ENCODE assay signal across 27 cellular contexts in the genomic region with DNA sequence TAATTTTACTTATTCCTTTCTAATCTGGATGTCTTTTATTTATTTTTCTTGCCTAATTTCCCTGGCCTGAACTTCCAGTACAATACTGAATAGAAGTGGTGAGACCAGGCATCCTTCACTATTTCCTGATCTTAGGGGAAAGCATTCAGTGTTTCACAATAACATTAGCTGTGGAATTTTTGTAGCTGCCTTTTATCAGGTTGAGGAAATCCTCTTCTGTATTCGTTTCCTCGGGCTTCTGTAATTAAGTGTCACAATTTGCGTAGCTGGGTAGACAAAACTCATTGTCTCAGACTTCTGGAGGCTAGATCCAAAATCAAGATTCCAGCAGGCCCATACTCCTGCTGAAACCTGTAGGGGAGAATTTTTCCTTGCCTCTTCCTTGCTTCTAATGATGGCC.
"Had no signal": no experiment of that assay in that cellular context is flagged by ENCODE, and none has a peak within 500 bp of the region (broad histone marks: within the 10 kb centered on the region; RNA-seq: fewer than 3 reads in every experiment).

No MANE protein-coding gene starts in this region.

- DNase-seq: activated B cell treated with CpG ODN at 0.5 μM for 24 hours; activated CD4-positive, alpha-beta T cell treated with anti-CD3 and anti-CD28 coated beads for 1 hour; activated CD4-positive, alpha-beta T cell treated with anti-CD3 and anti-CD28 coated beads, Interleukin-2, amount 10 ng/mL, durations not matched to agents 24 days and 14 days; activated CD4-positive, alpha-beta T cell treated with anti-CD3 and anti-CD28 coated beads, Interleukin-2, amount 50 U/mL, for 48 hours; activated CD8-positive, alpha-beta memory T cell treated with anti-CD3 and anti-CD28 coated beads, Interleukin-2, amount 10 ng/mL, durations not matched to agents 7 days and 5 days; activated effector memory CD4-positive, alpha-beta T cell treated with anti-CD3 and anti-CD28 coated beads, Interleukin-2, amount 50 U/mL, for 16 hours; activated naive CD4-positive, alpha-beta T cell treated with Interleukin-2 at 50 U/mL for 16 hours; activated T-cell treated with anti-CD3 and anti-CD28 coated beads, Interleukin-2, amount 50 U/mL, for 24 hours; brain microvascular endothelial cell; NCI-H1092; NCI-H1417; NCI-H1930; NCI-H2107; NCI-H2171 treated with DMSO at 0.1 percent for 48 hours; NCI-H226; NCI-H510A; NCI-H526 treated with DMSO at 0.1 percent for 48 hours; NCI-H82; RPMI8226; T-cell; T-helper 2 cell; T1000 had no signal

- H3K36me3 ChIP-seq: brain microvascular endothelial cell had no signal

- H3K9ac ChIP-seq: KMS-11 had no signal

- ATAC-seq: activated CD8-positive, alpha-beta memory T cell treated with anti-CD3 and anti-CD28 coated beads, Interleukin-2, amount 10 ng/mL, durations not matched to agents 7 days and 5 days; Right ventricle myocardium inferior; T-cell had no signal

- H3K27ac ChIP-seq: brain microvascular endothelial cell, KMS-11, SK-N-MC had no signal

- H3K27me3 ChIP-seq: brain microvascular endothelial cell had no signal

- FAIRE-seq: TTC549 had no signal

- H3K27me3 Mint-ChIP-seq: activated B cell treated with CpG ODN at 0.5 μM for 24 hours; activated CD4-positive, alpha-beta T cell treated with anti-CD3 and anti-CD28 coated beads, Interleukin-2, amount 10 ng/mL, durations not matched to agents 24 days and 14 days; activated CD8-positive, alpha-beta memory T cell treated with anti-CD3 and anti-CD28 coated beads, Interleukin-2, amount 10 ng/mL, durations not matched to agents 7 days and 5 days; activated naive CD8-positive, alpha-beta T cell had no signal

- H3K36me3 Mint-ChIP-seq: activated CD8-positive, alpha-beta memory T cell treated with anti-CD3 and anti-CD28 coated beads, Interleukin-2, amount 10 ng/mL, durations not matched to agents 7 days and 5 days; activated naive CD8-positive, alpha-beta T cell; T-cell had no signal

- H3K27ac Mint-ChIP-seq: activated B cell treated with CpG ODN at 0.5 μM for 24 hours; activated CD4-positive, alpha-beta T cell treated with anti-CD3 and anti-CD28 coated beads, Interleukin-2, amount 10 ng/mL, durations not matched to agents 24 days and 14 days; activated CD8-positive, alpha-beta memory T cell treated with anti-CD3 and anti-CD28 coated beads, Interleukin-2, amount 10 ng/mL, durations not matched to agents 7 days and 5 days; activated naive CD8-positive, alpha-beta T cell; activated T-cell treated with anti-CD3 and anti-CD28 coated beads, Interleukin-2, amount 50 U/mL, for 24 hours; T-cell had no signal

- H3K4me2 ChIP-seq: KMS-11 had no signal

- H3K9me3 Mint-ChIP-seq: activated B cell treated with CpG ODN at 0.5 μM for 24 hours; activated CD4-positive, alpha-beta T cell treated with anti-CD3 and anti-CD28 coated beads, Interleukin-2, amount 10 ng/mL, durations not matched to agents 24 days and 14 days had no signal

- H3K4me3 Mint-ChIP-seq: activated B cell treated with CpG ODN at 0.5 μM for 24 hours; activated CD4-positive, alpha-beta T cell treated with anti-CD3 and anti-CD28 coated beads, Interleukin-2, amount 10 ng/mL, durations not matched to agents 24 days and 14 days; activated CD8-positive, alpha-beta memory T cell treated with anti-CD3 and anti-CD28 coated beads, Interleukin-2, amount 10 ng/mL, durations not matched to agents 7 days and 5 days; activated naive CD8-positive, alpha-beta T cell; activated T-cell treated with anti-CD3 and anti-CD28 coated beads, Interleukin-2, amount 50 U/mL, for 24 hours; T-cell had no signal

- H3K4me1 Mint-ChIP-seq: activated B cell treated with CpG ODN at 0.5 μM for 24 hours; activated CD4-positive, alpha-beta T cell treated with anti-CD3 and anti-CD28 coated beads, Interleukin-2, amount 10 ng/mL, durations not matched to agents 24 days and 14 days; activated CD8-positive, alpha-beta memory T cell treated with anti-CD3 and anti-CD28 coated beads, Interleukin-2, amount 10 ng/mL, durations not matched to agents 7 days and 5 days; T-cell had no signal

- H3K4me3 ChIP-seq: SK-N-MC had no signal
